ENCODE assay signal across 1 cellular context in the genomic region with DNA sequence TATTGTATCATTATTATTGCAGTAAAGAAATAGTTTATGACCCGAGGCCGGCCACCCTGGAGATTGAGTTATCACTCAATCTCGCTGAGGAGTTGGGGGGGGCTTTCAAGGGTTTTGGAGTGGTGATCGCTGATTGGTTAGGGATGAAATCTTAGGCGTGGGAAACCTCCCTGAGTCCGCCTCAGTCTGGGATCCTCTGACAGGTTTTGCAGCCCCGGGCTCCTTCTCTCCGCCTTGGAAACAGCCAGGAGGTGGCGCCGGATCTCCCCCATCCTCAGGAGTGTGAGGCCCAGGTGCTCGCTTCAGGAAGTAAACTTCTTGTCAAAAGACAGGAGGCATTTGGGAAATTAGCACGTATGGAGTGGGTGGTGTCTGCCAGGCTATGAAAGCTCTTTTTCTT.
TF ChIP-seq lines count a peak whose summit lies in the region.

No MANE protein-coding gene starts in this region.

TF ChIP-seq in GM23338, 12 proteins besides CTCF, POLR2A, EP300 and RAD21 (continued from another document):
- TF ChIP-seq ZNF462 (CRISPR knock-in tag; IDR thresholded peaks at IDR 0.05) = no peak
- no peak for TF ChIP-seq STAT1 (IDR thresholded peaks at IDR 0.05; ENCODE audit: unreplicated experiment)
